Comparison of ENCODE assay signal across 16 cellular contexts in the genomic region with DNA sequence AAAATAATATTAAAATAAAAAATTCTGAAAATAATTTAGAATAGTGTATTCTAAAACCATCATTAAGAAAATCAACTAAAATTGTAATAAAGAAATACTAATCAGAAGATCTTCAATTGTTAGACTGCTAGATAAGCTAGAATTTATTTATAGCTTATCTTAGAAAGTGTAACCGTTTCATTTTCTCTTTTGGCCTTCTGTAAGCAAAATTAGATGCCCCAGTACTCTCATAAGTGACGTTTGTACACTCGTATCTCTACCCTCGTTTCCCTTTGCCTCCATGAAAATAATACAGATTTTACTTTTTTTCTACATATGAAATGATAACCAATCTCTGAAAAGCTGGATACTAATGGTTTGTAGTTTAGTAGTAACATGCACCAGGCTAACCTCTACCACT. TPM values are rescaled to one million over a fixed set of nuclear protein-coding genes. Genes with fewer than 3 reads are reported as not detected.
DNase-seq lines count a peak whose midpoint lies in the region; ATAC-seq and TF ChIP-seq lines count a peak whose summit lies in the region.
"Had no signal": no experiment of that assay in that cellular context is flagged by ENCODE, and none has a peak within 500 bp of the region (broad histone marks: within the 10 kb centered on the region; RNA-seq: fewer than 3 reads in every experiment).

No MANE protein-coding gene starts in this region.

- ATAC-seq in GM19455 (IDR thresholded peaks at IDR 0.05; ENCODE audit: unreplicated experiment): peak; percentile 74
- ATAC-seq in HG03066 (IDR thresholded peaks at IDR 0.05; ENCODE audit: low read depth, unreplicated experiment): peak; percentile 51
- no peak for ATAC-seq in heart right ventricle

- DNase-seq in GM10266 (ENCODE audit: extremely low spot score): peak; percentile 44
- DNase-seq in adipocyte (ENCODE audit: low read depth): no peak
- DNase-seq in neural progenitor cell (ENCODE audit: low spot score): no peak
- no peak for DNase-seq in pons (ENCODE audit: low spot score)
- DNase-seq in T-helper 1 cell: no peak
- no peak for DNase-seq in heart right ventricle
- DNase-seq: activated CD4-positive, alpha-beta T cell treated with anti-CD3 and anti-CD28 coated beads for 48 hours; activated naive CD8-positive, alpha-beta T cell treated with anti-CD3 and anti-CD28 coated beads for 36 hours; AML-193; NCI-H2081; stimulated activated CD4-positive, alpha-beta T cell treated with anti-CD3 and anti-CD28 coated beads, Interleukin-4, amount 100 ng/mL, for 4 hours; tibial artery had no signal

- H3K79me2 ChIP-seq in neural progenitor cell (ENCODE audit: low read depth): no peaks in the 10 kb centered on the region

- peaks cover 7% of the 10 kb centered on the region for H3K4me1 Mint-ChIP-seq in neural progenitor cell

- H3K4me3 ChIP-seq in adipocyte (ENCODE audit: low read length) (no peak overlapping the region), neural progenitor cell (no peak overlapping the region), heart right ventricle (no peak overlapping the region)
- H3K4me3 ChIP-seq: tibial artery had no signal

- H3K27ac ChIP-seq in neural progenitor cell: no peak overlapping the region
- peak overlapping the region in 1 of 10 donors; percentile 85 for H3K27ac ChIP-seq in heart right ventricle
- H3K27ac ChIP-seq: neutrophil, RWPE1 had no signal

- H3K27me3 ChIP-seq in adipocyte (replicated peaks; ENCODE audit: control insufficient read depth, insufficient read depth, low read length): no peaks in the 10 kb centered on the region
- H3K27me3 ChIP-seq in neural progenitor cell: no peaks in the 10 kb centered on the region
- H3K27me3 ChIP-seq in heart right ventricle: no peaks in the 10 kb centered on the region
- H3K27me3 ChIP-seq: neutrophil, tibial artery had no signal

- H4K20me1 ChIP-seq in neural progenitor cell (ENCODE audit: low read depth): no peaks in the 10 kb centered on the region

- intact Hi-C loops in heart right ventricle (cut with DNase I): no loop called here

- H3F3A ChIP-seq in neural progenitor cell (ENCODE audit: low read depth): no peaks in the 10 kb centered on the region

- peaks cover 62% of the 10 kb centered on the region for H3K4me1 ChIP-seq in adipocyte (ENCODE audit: control insufficient read depth, insufficient read depth, low read length)
- H3K4me1 ChIP-seq in neural progenitor cell: no peaks in the 10 kb centered on the region
- peaks cover 7 to 92% (median 20%) of the 10 kb centered on the region in 9 donors for H3K4me1 ChIP-seq in heart right ventricle

- TF ChIP-seq CTCF in GM10266 (IDR thresholded peaks at IDR 0.05; ENCODE audit: control insufficient read depth, insufficient read depth, low read depth, missing control alignments) (no peak), neural progenitor cell (IDR thresholded peaks at IDR 0.05) (no peak), heart right ventricle (IDR thresholded peaks at IDR 0.05) (no peak)

- peaks cover 2% of the 10 kb centered on the region for H3K27me3 Mint-ChIP-seq in neural progenitor cell (ENCODE audit: insufficient read depth, low read depth)
- H3K27me3 Mint-ChIP-seq: activated naive CD8-positive, alpha-beta T cell treated with anti-CD3 and anti-CD28 coated beads for 36 hours had no signal

- no peak overlapping the region for H3K4me2 ChIP-seq in neural progenitor cell

- H3K4me3 Mint-ChIP-seq in neural progenitor cell: no peak overlapping the region
- H3K4me3 Mint-ChIP-seq: activated naive CD8-positive, alpha-beta T cell treated with anti-CD3 and anti-CD28 coated beads for 36 hours had no signal

- H3K9ac ChIP-seq in adipocyte (ENCODE audit: low read length) (peak overlapping the region; percentile 23), neural progenitor cell (no peak overlapping the region)

- H3K9me3 Mint-ChIP-seq in neural progenitor cell: peaks cover 5% of the 10 kb centered on the region
- H3K9me3 Mint-ChIP-seq: activated naive CD8-positive, alpha-beta T cell treated with anti-CD3 and anti-CD28 coated beads for 36 hours had no signal

- no peak overlapping the region for H2AFZ ChIP-seq in neural progenitor cell (replicated peaks)

- H3K36me3 Mint-ChIP-seq in neural progenitor cell: peaks cover 5% of the 10 kb centered on the region
- H3K36me3 Mint-ChIP-seq: activated naive CD8-positive, alpha-beta T cell treated with anti-CD3 and anti-CD28 coated beads for 36 hours had no signal

- WGBS in heart right ventricle, 2 donors: 44 to 68% methylated on average over 4 of the region's 4 CpGs

- no peak overlapping the region for H3K27ac Mint-ChIP-seq in neural progenitor cell
- H3K27ac Mint-ChIP-seq: activated naive CD8-positive, alpha-beta T cell treated with anti-CD3 and anti-CD28 coated beads for 36 hours had no signal

- peaks cover 3% of the 10 kb centered on the region for H3K36me3 ChIP-seq in adipocyte (ENCODE audit: control insufficient read depth, insufficient read depth, low read length, severe bottlenecking)
- H3K36me3 ChIP-seq in neural progenitor cell: no peaks in the 10 kb centered on the region
- H3K36me3 ChIP-seq in heart right ventricle: no peaks in the 10 kb centered on the region
- H3K36me3 ChIP-seq: neutrophil, tibial artery had no signal

- H3K9me3 ChIP-seq in adipocyte (ENCODE audit: control insufficient read depth, low read length) (no peaks in the 10 kb centered on the region), neural progenitor cell (ENCODE audit: low read depth) (no peaks in the 10 kb centered on the region), heart right ventricle (no peaks in the 10 kb centered on the region)
- H3K9me3 ChIP-seq: neutrophil, tibial artery had no signal

RNA-seq across cellular contexts. Expression of a gene that starts 19.8 kb away (rescaled TPM):
- total RNA-seq in neural progenitor cell (ENCODE audit: low replicate concordance) (30.0 and 43.7 TPM in 2 replicates), heart right ventricle (10 to 100 TPM in 8 of 10 donors, 1 to 10 TPM in 2; 8.8 to 25.4 (median 12.7) TPM)
- polyA plus RNA-seq in heart right ventricle: 1 to 10 TPM; 3.8 to 5.1 TPM

Comparison
In these comparisons a context has a peak if more than half of its experiments do, and no peak if none do; other contexts are left out.
1. ATAC-seq: peak in GM19455 (single experiment) and HG03066 (single experiment); none in heart right ventricle (0 of 8).